ENCODE assay signal across 8 cellular contexts in genomic region chr18:79506191-79507075, GRCh38.
A peak's percentile ranks its signal among the peaks of the same experiment; 100 is the strongest.
DNase-seq lines count a peak whose midpoint lies in the region; ATAC-seq and TF ChIP-seq lines count a peak whose summit lies in the region.

No MANE protein-coding gene starts in this region.

- H3K36me3 ChIP-seq in Peyer's patch: no peaks in the 10 kb centered on the region
- H3K36me3 ChIP-seq in psoas muscle (ENCODE audit: insufficient read depth in 1 of 2, low read depth in 1 of 2): peaks cover 0 to 6% of the 10 kb centered on the region in 2 donors

- no peak for TF ChIP-seq POLR2A in Peyer's patch (IDR thresholded peaks at IDR 0.05)

- H3K27me3 ChIP-seq in Peyer's patch: no peaks in the 10 kb centered on the region
- no peaks in the 10 kb centered on the region for H3K27me3 ChIP-seq in psoas muscle (ENCODE audit: insufficient read depth in 3 of 3, low read length in 2 of 3)

- 58 to 62% (median 60%) methylated on average over 20 of the region's 20 CpGs for WGBS in psoas muscle, 3 donors

- H3K9me3 ChIP-seq in Peyer's patch: no peaks in the 10 kb centered on the region
- no peaks in the 10 kb centered on the region for H3K9me3 ChIP-seq in psoas muscle

- peak; percentile 44 to 58 (median 57) for DNase-seq in Peyer's patch
- peak; percentile 20 for DNase-seq in fibroblast of peridontal ligament (ENCODE audit: extremely low read depth)
- DNase-seq in psoas muscle: peak; percentile 58 to 78
- no peak for DNase-seq in DMS 273 treated with DMSO at 0.1 percent for 48 hours (lab: John Stamatoyannopoulos, UW)
- no peak for DNase-seq in kidney glomerular epithelial cell (lab: John Stamatoyannopoulos, UW)
- no peak for DNase-seq in cerebellum (ENCODE audit: low spot score)

- peak overlapping the region; percentile 70 to 84 (median 74) for H3K27ac ChIP-seq in Peyer's patch
- H3K27ac ChIP-seq in psoas muscle: peak overlapping the region; percentile 95

- ATAC-seq in GM18511 (IDR thresholded peaks at IDR 0.05; ENCODE audit: unreplicated experiment) (peak; percentile 33), psoas muscle (peak; percentile 34 to 56 (median 48)), HG03280 (IDR thresholded peaks at IDR 0.05; ENCODE audit: unreplicated experiment) (no peak)

- TF ChIP-seq CTCF in Peyer's patch (IDR thresholded peaks at IDR 0.05) (no peak), psoas muscle (IDR thresholded peaks at IDR 0.05) (no peak)

- peaks cover 0 to 31% (median 22%) of the 10 kb centered on the region in 4 donors for H3K4me1 ChIP-seq in Peyer's patch
- H3K4me1 ChIP-seq in psoas muscle: peaks cover 27% of the 10 kb centered on the region

- peak overlapping the region in 1 of 4 donors; percentile 28 for H3K4me3 ChIP-seq in Peyer's patch
- H3K4me3 ChIP-seq in psoas muscle: peak overlapping the region; percentile 73

- intact Hi-C loops in psoas muscle (cut with DNase I): loop anchor here in 1 of 2 donors (5.0 to 10.0 kb wide), 2 partner anchors 58 to 104 kb away; no protein-coding TSS in a partner anchor

Comparison
In these comparisons a context has a peak if more than half of its experiments do, and no peak if none do; other contexts are left out.
1. DNase-seq: peak in Peyer's patch (3 of 3), fibroblast of peridontal ligament (single experiment) and psoas muscle (2 of 2); none in DMS 273 treated with DMSO at 0.1 percent for 48 hours (single experiment), kidney glomerular epithelial cell (single experiment) and cerebellum (single experiment).